Comparison of ENCODE assay signal across 21 cellular contexts in the genomic region with DNA sequence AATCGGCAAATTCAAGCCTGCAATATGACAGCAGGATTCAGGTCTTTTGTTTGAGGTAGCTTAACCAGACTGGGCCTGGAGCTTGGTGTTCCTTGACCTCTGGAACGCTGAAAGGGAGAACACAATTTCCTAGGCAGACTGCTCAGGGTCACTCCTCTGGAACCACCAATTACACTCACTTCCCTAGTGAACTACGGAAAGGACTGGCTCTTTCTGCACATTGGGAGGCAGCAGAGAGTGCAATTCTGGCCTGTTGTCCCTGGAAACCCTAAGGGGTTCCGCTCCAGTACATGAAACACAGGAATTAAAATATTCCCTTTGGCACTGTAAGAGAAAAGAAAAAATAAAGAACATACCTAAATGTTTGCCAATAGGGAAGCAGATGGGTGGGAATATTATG. TPM values are rescaled to one million over a fixed set of nuclear protein-coding genes. Genes with fewer than 3 reads are reported as not detected.
"Had no signal": no experiment of that assay in that cellular context is flagged by ENCODE, and none has a peak within 500 bp of the region (broad histone marks: within the 10 kb centered on the region; RNA-seq: fewer than 3 reads in every experiment).

No MANE protein-coding gene starts in this region.

- H3K27ac Mint-ChIP-seq: activated CD4-positive, alpha-beta T cell treated with anti-CD3 and anti-CD28 coated beads, Interleukin-2, amount 10 ng/mL, durations not matched to agents 24 days and 14 days; activated CD8-positive, alpha-beta T cell treated with anti-CD3 and anti-CD28 coated beads, Interleukin-2, amount 10 ng/mL, durations not matched to agents 7 days and 5 days; activated naive CD8-positive, alpha-beta T cell treated with anti-CD3 and anti-CD28 coated beads for 36 hours; activated T-cell treated with anti-CD3 and anti-CD28 coated beads, Interleukin-2, amount 50 U/mL, for 72 hours; stimulated activated memory B cell treated with anti-CD40 and anti-IgM and Interleukin-4, amounts not matched to agents 10 μg/mL and 1 μg/mL and 100 μg/mL, for 72 hours had no signal

- DNase-seq: activated CD4-positive, alpha-beta T cell treated with anti-CD3 and anti-CD28 coated beads, Interleukin-2, amount 10 ng/mL, durations not matched to agents 24 days and 14 days; activated CD4-positive, CD25-positive, alpha-beta regulatory T cell; activated CD8-positive, alpha-beta memory T cell treated with anti-CD3 and anti-CD28 coated beads, Interleukin-2, amount 50 U/mL, for 4 hours; activated CD8-positive, alpha-beta T cell treated with anti-CD3 and anti-CD28 coated beads, Interleukin-2, amount 10 ng/mL, durations not matched to agents 7 days and 5 days; activated naive CD8-positive, alpha-beta T cell treated with anti-CD3 and anti-CD28 coated beads for 36 hours; activated T-cell treated with anti-CD3 and anti-CD28 coated beads, Interleukin-2, amount 50 U/mL, for 72 hours; amygdala; body of pancreas; central memory CD4-positive, alpha-beta T cell; effector CD8-positive, alpha-beta T cell; foreskin keratinocyte; glutamatergic neuron; left colon; midbrain; pancreas; stimulated activated CD4-positive, alpha-beta T cell treated with anti-CD3 and anti-CD28 coated beads, Interleukin-2, amount 100 ng/mL, for 48 hours; tibial artery; uterus had no signal

- H3K4me3 Mint-ChIP-seq: activated CD4-positive, alpha-beta T cell treated with anti-CD3 and anti-CD28 coated beads, Interleukin-2, amount 10 ng/mL, durations not matched to agents 24 days and 14 days; activated CD8-positive, alpha-beta T cell treated with anti-CD3 and anti-CD28 coated beads, Interleukin-2, amount 10 ng/mL, durations not matched to agents 7 days and 5 days; activated naive CD8-positive, alpha-beta T cell treated with anti-CD3 and anti-CD28 coated beads for 36 hours; activated T-cell treated with anti-CD3 and anti-CD28 coated beads, Interleukin-2, amount 50 U/mL, for 72 hours; stimulated activated memory B cell treated with anti-CD40 and anti-IgM and Interleukin-4, amounts not matched to agents 10 μg/mL and 1 μg/mL and 100 μg/mL, for 72 hours had no signal

- H3K27me3 ChIP-seq: body of pancreas, foreskin keratinocyte, tibial artery had no signal

- H3K27me3 Mint-ChIP-seq: stimulated activated memory B cell treated with anti-CD40 and anti-IgM and Interleukin-4, amounts not matched to agents 10 μg/mL and 1 μg/mL and 100 μg/mL, for 72 hours had no signal

- H3K27ac ChIP-seq: body of pancreas, foreskin keratinocyte, pancreas, tibial artery, uterus had no signal

- H3K4me1 ChIP-seq: body of pancreas, foreskin keratinocyte, pancreas, tibial artery, uterus had no signal

- H3K4me3 ChIP-seq: body of pancreas, lung, pancreas, tibial artery, uterus had no signal

- H3K36me3 Mint-ChIP-seq: activated naive CD8-positive, alpha-beta T cell treated with anti-CD3 and anti-CD28 coated beads for 36 hours; stimulated activated memory B cell treated with anti-CD40 and anti-IgM and Interleukin-4, amounts not matched to agents 10 μg/mL and 1 μg/mL and 100 μg/mL, for 72 hours had no signal

- H3K36me3 ChIP-seq: pancreas, tibial artery, uterus had no signal

- ATAC-seq: activated CD8-positive, alpha-beta T cell treated with anti-CD3 and anti-CD28 coated beads, Interleukin-2, amount 10 ng/mL, durations not matched to agents 7 days and 5 days; activated T-cell treated with anti-CD3 and anti-CD28 coated beads, Interleukin-2, amount 50 U/mL, for 72 hours; body of pancreas; foreskin keratinocyte; left colon; pancreas; stimulated activated memory B cell treated with anti-CD40 and anti-IgM and Interleukin-4, amounts not matched to agents 10 μg/mL and 1 μg/mL and 100 μg/mL, for 72 hours had no signal

- H3K9me3 Mint-ChIP-seq: activated naive CD8-positive, alpha-beta T cell treated with anti-CD3 and anti-CD28 coated beads for 36 hours; stimulated activated memory B cell treated with anti-CD40 and anti-IgM and Interleukin-4, amounts not matched to agents 10 μg/mL and 1 μg/mL and 100 μg/mL, for 72 hours had no signal

- H3K9me3 ChIP-seq: body of pancreas, pancreas, tibial artery, uterus had no signal

RNA-seq across cellular contexts. Expression of gene GPC3, which starts 58.6 kb away (rescaled TPM):
- total RNA-seq: myocyte had no signal
